In genomic region chr1:39691383-39692151, GRCh38 we compare ENCODE assay signal across 9 cellular contexts. TPM values are rescaled to one million over a fixed set of nuclear protein-coding genes. Genes with fewer than 3 reads are reported as not detected.
DNase-seq lines count a peak whose midpoint lies in the region; ATAC-seq, FAIRE-seq and TF ChIP-seq lines count a peak whose summit lies in the region.
"Had no signal": no experiment of that assay in that cellular context is flagged by ENCODE, and none has a peak within 500 bp of the region (broad histone marks: within the 10 kb centered on the region; RNA-seq: fewer than 3 reads in every experiment).

Gene HPCAL4, minus strand, starts transcription at chr1:39691433. Its CDS starts 6,830 bp downstream, at chr1:39684603.

- no peaks in the 10 kb centered on the region for H3K36me3 ChIP-seq in astrocyte (ENCODE audit: insufficient read depth, low read length)

- peak within 1 kb of the TSS; percentile 47 for H3K27ac Mint-ChIP-seq in astrocyte (ENCODE audit: unreplicated experiment)

- peaks cover 87% of the 10 kb centered on the region for H3K27me3 ChIP-seq in astrocyte (ENCODE audit: insufficient read depth, low read length)

- H3K9ac ChIP-seq in astrocyte (ENCODE audit: low read length): no peak within 1 kb of the TSS

- H3K4me3 Mint-ChIP-seq in astrocyte (ENCODE audit: unreplicated experiment): no peak within 1 kb of the TSS

- ATAC-seq in HG02610 (IDR thresholded peaks at IDR 0.05; ENCODE audit: unreplicated experiment): peak; percentile 88

- peaks cover 70% of the 10 kb centered on the region for H3K27me3 Mint-ChIP-seq in astrocyte (ENCODE audit: low read depth, unreplicated experiment)

- H3K4me1 Mint-ChIP-seq in astrocyte (ENCODE audit: low read depth, unreplicated experiment): peaks cover 16% of the 10 kb centered on the region

- no peak within 1 kb of the TSS for H3K27ac ChIP-seq in astrocyte (ENCODE audit: low read depth, low read length)

- H2AFZ ChIP-seq in astrocyte (ENCODE audit: low read depth, low read length): no peak within 1 kb of the TSS

- no peaks in the 10 kb centered on the region for H3K9me3 ChIP-seq in astrocyte (ENCODE audit: insufficient read depth, low read depth, low read length)

- no peak for TF ChIP-seq CTCF in astrocyte (IDR thresholded peaks at IDR 0.05; ENCODE audit: insufficient read depth, low read depth, low read length)

- no peaks in the 10 kb centered on the region for H3K79me2 ChIP-seq in astrocyte (ENCODE audit: insufficient read depth, low read length)

- peak; percentile 78 for DNase-seq in ELR (ENCODE audit: low read depth)
- peak; percentile 88 for DNase-seq in NCI-H1436 (lab: John Stamatoyannopoulos, UW)
- DNase-seq in T-helper 22 cell (ENCODE audit: low read depth): peak; percentile 83
- DNase-seq in astrocyte (ENCODE audit: low read depth): peak; percentile 44
- peak; percentile 77 for DNase-seq in hepatic stellate cell (ENCODE audit: low spot score)
- DNase-seq in renal cortical epithelial cell (ENCODE audit: low read depth): peak; percentile 74
- peak; percentile 95 for DNase-seq in urothelium cell line (ENCODE audit: low spot score)

- no peaks in the 10 kb centered on the region for H3K36me3 Mint-ChIP-seq in astrocyte (ENCODE audit: low read depth, unreplicated experiment)

- peak within 1 kb of the TSS; percentile 10 for H3K4me3 ChIP-seq in astrocyte (ENCODE audit: insufficient read depth, low read depth, low read length)

- H4K20me1 ChIP-seq in astrocyte (ENCODE audit: insufficient read depth, low read length): peaks cover 4% of the 10 kb centered on the region

- H3K9me3 Mint-ChIP-seq in astrocyte (ENCODE audit: unreplicated experiment): peaks cover 2% of the 10 kb centered on the region

- peaks cover 4% of the 10 kb centered on the region for H3K4me1 ChIP-seq in astrocyte (ENCODE audit: insufficient read depth, low read length)

- FAIRE-seq in astrocyte (lab: Jason Lieb, UNC) (no peak), urothelium cell line (lab: Jason Lieb, UNC) (peak; percentile 96)

- H3K4me2 ChIP-seq in astrocyte (ENCODE audit: low read length): peak within 1 kb of the TSS; percentile 80

RNA-seq across cellular contexts. Expression of gene HPCAL4, which starts in this region (rescaled TPM):
- total RNA-seq in astrocyte (0.07 and 0.20 TPM in 2 replicates), renal cortical epithelial cell (0.17 and 4.4 TPM in 2 replicates)
- total RNA-seq: pulmonary artery endothelial cell had no signal

Comparison
In these comparisons a context has a peak if more than half of its experiments do, and no peak if none do; other contexts are left out.
1. Peak in DNase-seq, H3K4me3 ChIP-seq and H3K4me2 ChIP-seq in astrocyte; RNA of the gene not detected or under 1 TPM.
2. DNase-seq: peak in every context shown above with its lines; median percentile 95 in urothelium cell line; 88 in NCI-H1436; 83 in T-helper 22 cell; 78 in ELR; 77 in hepatic stellate cell; 74 in renal cortical epithelial cell; 44 in astrocyte.